In the genomic region with DNA sequence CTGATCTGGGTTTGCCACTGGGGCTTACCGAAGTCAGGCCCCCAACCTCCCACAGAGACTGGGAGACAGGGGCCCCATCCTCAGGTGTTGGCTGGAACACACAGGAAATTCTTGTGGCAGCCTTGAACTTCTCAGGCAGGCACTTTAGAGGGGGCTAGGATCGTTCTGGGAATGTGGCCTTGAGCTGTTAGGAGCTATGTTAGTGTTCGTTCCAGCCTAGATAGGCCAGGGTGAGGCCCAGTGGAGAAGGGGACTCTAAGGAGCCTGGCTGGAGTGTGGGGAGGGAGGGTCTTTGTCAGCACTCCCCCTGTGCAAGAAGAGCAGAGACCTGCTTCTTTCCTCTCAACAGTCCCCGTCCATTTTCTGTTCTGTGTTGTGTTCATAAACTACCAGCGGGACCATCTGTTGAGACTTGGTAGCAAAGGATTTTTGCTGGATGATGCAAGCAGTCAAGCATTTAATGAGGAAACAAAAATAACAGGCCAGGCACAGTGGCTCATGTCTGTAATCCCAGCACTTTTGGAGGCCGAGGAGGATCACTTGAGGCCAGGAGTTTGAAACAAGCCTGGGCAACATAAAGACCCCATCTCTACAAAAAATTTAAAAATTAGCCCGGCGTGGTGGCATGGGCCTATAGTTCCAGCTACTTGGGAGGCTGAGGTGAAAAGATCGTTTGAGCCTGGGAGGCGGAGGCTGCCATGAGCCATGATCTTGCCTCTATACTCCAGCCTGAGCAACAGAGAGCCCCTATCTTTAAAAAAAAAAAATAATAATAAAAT, we compare ENCODE assay signal across 8 cellular contexts. TPM values are rescaled to one million over a fixed set of nuclear protein-coding genes. Genes with fewer than 3 reads are reported as not detected.
DNase-seq lines count a peak whose midpoint lies in the region; ATAC-seq and TF ChIP-seq lines count a peak whose summit lies in the region.

No MANE protein-coding gene starts in this region.

- H3K36me3 ChIP-seq in HEK293 (ENCODE audit: control insufficient read depth in 2 of 2, insufficient read depth in 1 of 2, low read length in 2 of 2) (no peaks in the 10 kb centered on the region), SK-N-MC (ENCODE audit: insufficient read depth, low read length) (no peaks in the 10 kb centered on the region)

- H3K9me3 Mint-ChIP-seq in natural killer cell treated with Interleukin-12 subunit alpha and Interleukin-12 subunit beta and Interleukin-15 and Interleukin-18, amount 100 ng/mL, for 72 hours: no peaks in the 10 kb centered on the region

- peak overlapping the region; percentile 94 for H3K4me3 Mint-ChIP-seq in natural killer cell treated with Interleukin-12 subunit alpha and Interleukin-12 subunit beta and Interleukin-15 and Interleukin-18, amount 100 ng/mL, for 72 hours

- H3K27ac ChIP-seq in HEK293 (ENCODE audit: extremely low read depth, low read depth, low read length): peak overlapping the region; percentile 81
- H3K27ac ChIP-seq in SK-N-MC: peak overlapping the region; percentile 100

- ATAC-seq in natural killer cell treated with Interleukin-12 subunit alpha and Interleukin-12 subunit beta and Interleukin-15 and Interleukin-18, amount 100 ng/mL, for 72 hours: no peak
- no peak for ATAC-seq in HG02759 (IDR thresholded peaks at IDR 0.05; ENCODE audit: unreplicated experiment)

- POLR2A ChIA-PET in HEK293 (lab: Yijun Ruan, JAX): interaction anchor here (0.7 to 1.3 kb wide), 5 partner anchors 11 to 219 kb away, joined by 3 to 9 read pairs (median 3); no protein-coding TSS in a partner anchor

- TF ChIP-seq CTCF in HEK293 (tag by site-specific recombination; IDR thresholded peaks at IDR 0.05): no peak

- peak overlapping the region; percentile 79 for H3K4me3 ChIP-seq in HEK293 (ENCODE audit: low read depth, low read length)
- peak overlapping the region; percentile 90 for H3K4me3 ChIP-seq in SK-N-MC

- CTCF ChIA-PET in HEK293 (lab: Yijun Ruan, JAX): interaction anchor here (0.5 to 4.5 kb wide), 6 partner anchors 10 to 262 kb away, joined by 3 to 33 read pairs (median 6); no protein-coding TSS in a partner anchor

- H3K4me1 ChIP-seq in HEK293 (ENCODE audit: control insufficient read depth, insufficient read depth, low read length): peaks cover 4% of the 10 kb centered on the region; the same call in 1 of the 2 replicates

- no peaks in the 10 kb centered on the region for H3K36me3 Mint-ChIP-seq in natural killer cell treated with Interleukin-12 subunit alpha and Interleukin-12 subunit beta and Interleukin-15 and Interleukin-18, amount 100 ng/mL, for 72 hours

- peak overlapping the region; percentile 96 to 99 for H3K27ac Mint-ChIP-seq in natural killer cell treated with Interleukin-12 subunit alpha and Interleukin-12 subunit beta and Interleukin-15 and Interleukin-18, amount 100 ng/mL, for 72 hours

- peaks cover 37 to 42% of the 10 kb centered on the region in 2 donors for H3K4me1 Mint-ChIP-seq in natural killer cell treated with Interleukin-12 subunit alpha and Interleukin-12 subunit beta and Interleukin-15 and Interleukin-18, amount 100 ng/mL, for 72 hours (ENCODE audit: low read depth in 2 of 2)

- no peaks in the 10 kb centered on the region for H3K27me3 Mint-ChIP-seq in natural killer cell treated with Interleukin-12 subunit alpha and Interleukin-12 subunit beta and Interleukin-15 and Interleukin-18, amount 100 ng/mL, for 72 hours

- H3K9ac ChIP-seq in SK-N-MC (ENCODE audit: insufficient read length): peak overlapping the region; percentile 97

- DNase-seq in ACHN: peak; percentile 41
- DNase-seq in SK-N-MC (ENCODE audit: low read depth, low spot score): no peak
- peak; percentile 61 for DNase-seq in epidermal melanocyte (ENCODE audit: insufficient read length, low spot score)
- DNase-seq in natural killer cell treated with Interleukin-12 subunit alpha and Interleukin-12 subunit beta and Interleukin-15 and Interleukin-18, amount 100 ng/mL, for 72 hours (ENCODE audit: low spot score): no peak
- DNase-seq in NCI-H2081 treated with DMSO at 0.1 percent for 48 hours (lab: John Stamatoyannopoulos, UW): no peak
- DNase-seq in hypothalamus (lab: John Stamatoyannopoulos, UW): no peak

- in situ Hi-C loops in ACHN (cut with HindIII; ENCODE audit: low pct_ligation_motif_present, low pct_unique_long_range_greater_than_20kb, low sequenced_read_pairs): no loop called here

- H3K9me3 ChIP-seq in HEK293 (ENCODE audit: control insufficient read depth, insufficient read depth, low read depth, low read length): no peaks in the 10 kb centered on the region
- no peaks in the 10 kb centered on the region for H3K9me3 ChIP-seq in SK-N-MC (ENCODE audit: low read depth, low read length)

TF ChIP-seq in HEK293, 187 proteins besides CTCF, POLR2A, EP300 and RAD21 (continues in another document):
- TF ChIP-seq, protein P1, sequence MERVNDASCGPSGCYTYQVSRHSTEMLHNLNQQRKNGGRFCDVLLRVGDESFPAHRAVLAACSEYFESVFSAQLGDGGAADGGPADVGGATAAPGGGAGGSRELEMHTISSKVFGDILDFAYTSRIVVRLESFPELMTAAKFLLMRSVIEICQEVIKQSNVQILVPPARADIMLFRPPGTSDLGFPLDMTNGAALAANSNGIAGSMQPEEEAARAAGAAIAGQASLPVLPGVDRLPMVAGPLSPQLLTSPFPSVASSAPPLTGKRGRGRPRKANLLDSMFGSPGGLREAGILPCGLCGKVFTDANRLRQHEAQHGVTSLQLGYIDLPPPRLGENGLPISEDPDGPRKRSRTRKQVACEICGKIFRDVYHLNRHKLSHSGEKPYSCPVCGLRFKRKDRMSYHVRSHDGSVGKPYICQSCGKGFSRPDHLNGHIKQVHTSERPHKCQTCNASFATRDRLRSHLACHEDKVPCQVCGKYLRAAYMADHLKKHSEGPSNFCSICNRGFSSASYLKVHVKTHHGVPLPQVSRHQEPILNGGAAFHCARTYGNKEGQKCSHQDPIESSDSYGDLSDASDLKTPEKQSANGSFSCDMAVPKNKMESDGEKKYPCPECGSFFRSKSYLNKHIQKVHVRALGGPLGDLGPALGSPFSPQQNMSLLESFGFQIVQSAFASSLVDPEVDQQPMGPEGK (tag by site-specific recombination; IDR thresholded peaks at IDR 0.05): peak; percentile 46; the same call in 1 of the 2 replicates
- TF ChIP-seq, protein P2, sequence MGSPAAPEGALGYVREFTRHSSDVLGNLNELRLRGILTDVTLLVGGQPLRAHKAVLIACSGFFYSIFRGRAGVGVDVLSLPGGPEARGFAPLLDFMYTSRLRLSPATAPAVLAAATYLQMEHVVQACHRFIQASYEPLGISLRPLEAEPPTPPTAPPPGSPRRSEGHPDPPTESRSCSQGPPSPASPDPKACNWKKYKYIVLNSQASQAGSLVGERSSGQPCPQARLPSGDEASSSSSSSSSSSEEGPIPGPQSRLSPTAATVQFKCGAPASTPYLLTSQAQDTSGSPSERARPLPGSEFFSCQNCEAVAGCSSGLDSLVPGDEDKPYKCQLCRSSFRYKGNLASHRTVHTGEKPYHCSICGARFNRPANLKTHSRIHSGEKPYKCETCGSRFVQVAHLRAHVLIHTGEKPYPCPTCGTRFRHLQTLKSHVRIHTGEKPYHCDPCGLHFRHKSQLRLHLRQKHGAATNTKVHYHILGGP (tag by site-specific recombination; IDR thresholded peaks at IDR 0.05): no peak
- TF ChIP-seq ZFP69B (tag by site-specific recombination; IDR thresholded peaks at IDR 0.05) (peak; percentile 78), ZNF366 (tag by site-specific recombination; conservative IDR thresholded peaks at IDR 0.05) (peak; percentile 53), ZXDB (tag by site-specific recombination; IDR thresholded peaks at IDR 0.05) (peak; percentile 10; the same call in 1 of the 2 replicates), SCRT1 (tag by site-specific recombination; IDR thresholded peaks at IDR 0.05; ENCODE audit: borderline replicate concordance) (peak; percentile 84), ZNF114 (tag by site-specific recombination; IDR thresholded peaks at IDR 0.05) (no peak), PRDM1 (tag by site-specific recombination; IDR thresholded peaks at IDR 0.05) (no peak), ZNF174 (tag by site-specific recombination; IDR thresholded peaks at IDR 0.05) (no peak), ZNF248 (tag by site-specific recombination; IDR thresholded peaks at IDR 0.05) (no peak), ZBTB8A (tag by site-specific recombination; IDR thresholded peaks at IDR 0.05) (no peak), ZNF654 (tag by site-specific recombination; IDR thresholded peaks at IDR 0.05; ENCODE audit: low read depth) (no peak), ZBTB17 (tag by site-specific recombination; IDR thresholded peaks at IDR 0.05) (0 out of 2 replicates have a peak, but pooled peaks have one; percentile 73), ZFP3 (tag by site-specific recombination; IDR thresholded peaks at IDR 0.05; ENCODE audit: low read depth) (no peak)
- TF ChIP-seq, protein P3, sequence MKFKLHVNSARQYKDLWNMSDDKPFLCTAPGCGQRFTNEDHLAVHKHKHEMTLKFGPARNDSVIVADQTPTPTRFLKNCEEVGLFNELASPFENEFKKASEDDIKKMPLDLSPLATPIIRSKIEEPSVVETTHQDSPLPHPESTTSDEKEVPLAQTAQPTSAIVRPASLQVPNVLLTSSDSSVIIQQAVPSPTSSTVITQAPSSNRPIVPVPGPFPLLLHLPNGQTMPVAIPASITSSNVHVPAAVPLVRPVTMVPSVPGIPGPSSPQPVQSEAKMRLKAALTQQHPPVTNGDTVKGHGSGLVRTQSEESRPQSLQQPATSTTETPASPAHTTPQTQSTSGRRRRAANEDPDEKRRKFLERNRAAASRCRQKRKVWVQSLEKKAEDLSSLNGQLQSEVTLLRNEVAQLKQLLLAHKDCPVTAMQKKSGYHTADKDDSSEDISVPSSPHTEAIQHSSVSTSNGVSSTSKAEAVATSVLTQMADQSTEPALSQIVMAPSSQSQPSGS (tag by site-specific recombination; IDR thresholded peaks at IDR 0.05; ENCODE audit: low read depth): no peak
- TF ChIP-seq, protein P4, sequence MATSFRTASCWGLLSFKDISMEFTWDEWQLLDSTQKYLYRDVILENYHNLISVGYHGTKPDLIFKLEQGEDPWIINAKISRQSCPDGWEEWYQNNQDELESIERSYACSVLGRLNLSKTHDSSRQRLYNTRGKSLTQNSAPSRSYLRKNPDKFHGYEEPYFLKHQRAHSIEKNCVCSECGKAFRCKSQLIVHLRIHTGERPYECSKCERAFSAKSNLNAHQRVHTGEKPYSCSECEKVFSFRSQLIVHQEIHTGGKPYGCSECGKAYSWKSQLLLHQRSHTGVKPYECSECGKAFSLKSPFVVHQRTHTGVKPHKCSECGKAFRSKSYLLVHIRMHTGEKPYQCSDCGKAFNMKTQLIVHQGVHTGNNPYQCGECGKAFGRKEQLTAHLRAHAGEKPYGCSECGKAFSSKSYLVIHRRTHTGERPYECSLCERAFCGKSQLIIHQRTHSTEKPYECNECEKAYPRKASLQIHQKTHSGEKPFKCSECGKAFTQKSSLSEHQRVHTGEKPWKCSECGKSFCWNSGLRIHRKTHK (tag by site-specific recombination; IDR thresholded peaks at IDR 0.05): no peak

RNA-seq across cellular contexts. Expression of a gene that starts 1.5 kb away (rescaled TPM):
- total RNA-seq in natural killer cell treated with Interleukin-12 subunit alpha and Interleukin-12 subunit beta and Interleukin-15 and Interleukin-18, amount 100 ng/mL, for 72 hours: 10 to 100 TPM; 29.9 to 34.3 TPM

RNA-seq across cellular contexts. Expression of a gene that starts 1.5 kb away (rescaled TPM):
- 100 to 1,000 TPM; 141 to 223 TPM for total RNA-seq in natural killer cell treated with Interleukin-12 subunit alpha and Interleukin-12 subunit beta and Interleukin-15 and Interleukin-18, amount 100 ng/mL, for 72 hours

Comparison
In these comparisons a context has a peak if more than half of its experiments do, and no peak if none do; other contexts are left out.
1. DNase-seq: peak in ACHN (single experiment) and epidermal melanocyte (single experiment); none in SK-N-MC (single experiment), natural killer cell treated with Interleukin-12 subunit alpha and Interleukin-12 subunit beta and Interleukin-15 and Interleukin-18, amount 100 ng/mL, for 72 hours (single experiment), NCI-H2081 treated with DMSO at 0.1 percent for 48 hours (single experiment) and hypothalamus (0 of 51).